1 cellular context compared by ENCODE assay signal in genomic region chr16:85449195-85449884, GRCh38.
TF ChIP-seq lines count a peak whose summit lies in the region.

No MANE protein-coding gene starts in this region.

TF ChIP-seq in HepG2, 621 proteins besides CTCF, POLR2A, EP300 and RAD21 (continued from another document and continues in another):
- TF ChIP-seq ZFYVE20 (CRISPR knock-in tag; IDR thresholded peaks at IDR 0.05; ENCODE audit: borderline replicate concordance, low read depth), result no peak
- no peak for TF ChIP-seq ZNF670 (CRISPR knock-in tag; IDR thresholded peaks at IDR 0.05; ENCODE audit: borderline replicate concordance)
- no peak for TF ChIP-seq HNRNPK (IDR thresholded peaks at IDR 0.05; ENCODE audit: low read depth, low read length, poor library complexity, severe bottlenecking)
- no peak for TF ChIP-seq EZH2 (conservative IDR thresholded peaks at IDR 0.05; ENCODE audit: low read depth, low read length)
- no peak for TF ChIP-seq BRF2 (CRISPR knock-in tag; IDR thresholded peaks at IDR 0.05)
- TF ChIP-seq CENPT (CRISPR knock-in tag; IDR thresholded peaks at IDR 0.05; ENCODE audit: low read depth), result no peak
- TF ChIP-seq MED13 (CRISPR knock-in tag; IDR thresholded peaks at IDR 0.05), result no peak
- no peak for TF ChIP-seq GATA4 (IDR thresholded peaks at IDR 0.05; ENCODE audit: borderline replicate concordance, low read depth)
- no peak for TF ChIP-seq CSRNP1 (CRISPR knock-in tag; IDR thresholded peaks at IDR 0.05)
- TF ChIP-seq SMAD9 (CRISPR knock-in tag; IDR thresholded peaks at IDR 0.05), result no peak
- no peak for TF ChIP-seq NFIC (IDR thresholded peaks at IDR 0.05; ENCODE audit: low read length)
- TF ChIP-seq JUND (CRISPR knock-in tag; IDR thresholded peaks at IDR 0.05), result no peak
- no peak for TF ChIP-seq FLYWCH1 (CRISPR knock-in tag; IDR thresholded peaks at IDR 0.05)
- no peak for TF ChIP-seq NR1H2 (CRISPR knock-in tag; IDR thresholded peaks at IDR 0.05; ENCODE audit: borderline replicate concordance, low read depth)
- TF ChIP-seq FOXA1 (IDR thresholded peaks at IDR 0.05), result no peak
- no peak for TF ChIP-seq FOXA1 (CRISPR knock-in tag; IDR thresholded peaks at IDR 0.05)
- TF ChIP-seq ZNF570 (CRISPR knock-in tag; IDR thresholded peaks at IDR 0.05; ENCODE audit: borderline replicate concordance), result no peak
- no peak for TF ChIP-seq SUZ12 (IDR thresholded peaks at IDR 0.05; ENCODE audit: low read depth, low read length)
- no peak for TF ChIP-seq HOMEZ (CRISPR knock-in tag; IDR thresholded peaks at IDR 0.05; ENCODE audit: low read depth)
- TF ChIP-seq ZFP37 (CRISPR knock-in tag; IDR thresholded peaks at IDR 0.05; ENCODE audit: borderline replicate concordance), result no peak
- TF ChIP-seq FOXP1 (IDR thresholded peaks at IDR 0.05), result no peak
- no peak for TF ChIP-seq FOXP1 (CRISPR knock-in tag; IDR thresholded peaks at IDR 0.05)
- TF ChIP-seq GABPB1 (CRISPR knock-in tag; IDR thresholded peaks at IDR 0.05), result peak; percentile 45; the same call in 1 of the 2 replicates
- TF ChIP-seq RBM39 (IDR thresholded peaks at IDR 0.05; ENCODE audit: low read depth, low read length, poor library complexity, severe bottlenecking), result no peak
- TF ChIP-seq PRDM15 (CRISPR knock-in tag; IDR thresholded peaks at IDR 0.05), result no peak; the same call in none of the 2 replicates
- TF ChIP-seq ZNF644 (CRISPR knock-in tag; IDR thresholded peaks at IDR 0.05; ENCODE audit: low read depth), result 0 out of 2 replicates have a peak, but pooled peaks have one; percentile 35
- TF ChIP-seq ZNF816 (CRISPR knock-in tag; IDR thresholded peaks at IDR 0.05; ENCODE audit: borderline replicate concordance), result no peak
- TF ChIP-seq PHB2 (IDR thresholded peaks at IDR 0.05; ENCODE audit: partially characterized antibody), result no peak
- TF ChIP-seq PTBP1 (IDR thresholded peaks at IDR 0.05; ENCODE audit: low read depth, low read length, poor library complexity, severe bottlenecking), result no peak
- no peak for TF ChIP-seq TFAP4 (IDR thresholded peaks at IDR 0.05; ENCODE audit: borderline replicate concordance, low read depth)
- TF ChIP-seq ZNF891 (CRISPR knock-in tag; IDR thresholded peaks at IDR 0.05), result peak; percentile 8; the same call in 1 of the 2 replicates
- no peak; the same call in 1 of the 2 replicates for TF ChIP-seq ZNF589 (CRISPR knock-in tag; conservative IDR thresholded peaks at IDR 0.05)
- TF ChIP-seq HHEX (CRISPR knock-in tag; IDR thresholded peaks at IDR 0.05), result no peak
- TF ChIP-seq MXD1 (CRISPR knock-in tag; IDR thresholded peaks at IDR 0.05), result peak; percentile 53
- TF ChIP-seq ZNF337 (CRISPR knock-in tag; IDR thresholded peaks at IDR 0.05; ENCODE audit: borderline replicate concordance, low read depth), result no peak
- TF ChIP-seq ZNF276 (CRISPR knock-in tag; IDR thresholded peaks at IDR 0.05; ENCODE audit: low read depth), result no peak
- no peak for TF ChIP-seq ZNF18 (CRISPR knock-in tag; IDR thresholded peaks at IDR 0.05; ENCODE audit: insufficient replicate concordance)
- peak; percentile 7 for TF ChIP-seq ZNF605 (CRISPR knock-in tag; IDR thresholded peaks at IDR 0.05)
- TF ChIP-seq PITX1 (CRISPR knock-in tag; IDR thresholded peaks at IDR 0.05), result no peak; the same call in 1 of the 2 replicates
- TF ChIP-seq ZHX2 (IDR thresholded peaks at IDR 0.05; ENCODE audit: low read depth), result peak; percentile 13; the same call in 1 of the 2 replicates
- no peak for TF ChIP-seq ZHX2 (CRISPR knock-in tag; IDR thresholded peaks at IDR 0.05; ENCODE audit: borderline replicate concordance)
- TF ChIP-seq ZNF264 (CRISPR knock-in tag; IDR thresholded peaks at IDR 0.05), result peak; percentile 4; the same call in 1 of the 2 replicates
